Comparison of ENCODE assay signal across 8 cellular contexts in genomic region chr5:956941-957729, GRCh38. TPM values are rescaled to one million over a fixed set of nuclear protein-coding genes. Genes with fewer than 3 reads are reported as not detected.
DNase-seq lines count a peak whose midpoint lies in the region; ATAC-seq and TF ChIP-seq lines count a peak whose summit lies in the region.

No MANE protein-coding gene starts in this region.

- H3K4me1 Mint-ChIP-seq in stimulated activated naive CD8-positive, alpha-beta T cell treated with anti-CD3 and anti-CD28 coated beads, Interleukin-15, amount 100 ng/mL, for 72 hours: peaks cover 55% of the 10 kb centered on the region

- ATAC-seq in stimulated activated naive CD8-positive, alpha-beta T cell treated with anti-CD3 and anti-CD28 coated beads, Interleukin-15, amount 100 ng/mL, for 72 hours: peak; percentile 88

- H2AFZ ChIP-seq in GM23248: no peak overlapping the region
- no peak overlapping the region for H2AFZ ChIP-seq in MM.1S (ENCODE audit: low read length)

- H3K27ac Mint-ChIP-seq in stimulated activated naive CD8-positive, alpha-beta T cell treated with anti-CD3 and anti-CD28 coated beads, Interleukin-15, amount 100 ng/mL, for 72 hours: peak overlapping the region; percentile 84 to 95

- in situ Hi-C loops in GM23248 (cut with MboI): no loop called here

- DNase-seq in GM23248 (peak; percentile 84), MM.1S (peak; percentile 47), astrocyte of the hippocampus (ENCODE audit: low read depth, low spot score) (peak; percentile 97), left kidney (ENCODE audit: low read depth, low spot score) (peak; percentile 73), NCI-H345 treated with DMSO at 0.1 percent for 48 hours (lab: John Stamatoyannopoulos, UW; ENCODE audit: unreplicated experiment) (no peak), NCI-H1105 (lab: John Stamatoyannopoulos, UW) (no peak)
- DNase-seq in stimulated activated naive CD8-positive, alpha-beta T cell treated with anti-CD3 and anti-CD28 coated beads, Interleukin-15, amount 100 ng/mL, for 72 hours: peak; percentile 83 to 90

- H3K9me3 ChIP-seq in GM23248 (ENCODE audit: low read depth) (no peaks in the 10 kb centered on the region), MM.1S (replicated peaks; ENCODE audit: insufficient read depth, low read length) (no peaks in the 10 kb centered on the region)

- peak overlapping the region; percentile 75 for H3K4me2 ChIP-seq in GM23248 (ENCODE audit: unreplicated experiment)
- no peak overlapping the region for H3K4me2 ChIP-seq in MM.1S (ENCODE audit: low read depth, low read length)

- H3K79me2 ChIP-seq in GM23248 (ENCODE audit: insufficient read depth) (no peaks in the 10 kb centered on the region), MM.1S (ENCODE audit: low read length) (no peaks in the 10 kb centered on the region)

- H3K9ac ChIP-seq in GM23248: peak overlapping the region; percentile 59
- no peak overlapping the region for H3K9ac ChIP-seq in MM.1S (ENCODE audit: low read length)

- peak overlapping the region; percentile 65 to 75 for H3K4me3 Mint-ChIP-seq in stimulated activated naive CD8-positive, alpha-beta T cell treated with anti-CD3 and anti-CD28 coated beads, Interleukin-15, amount 100 ng/mL, for 72 hours

- no peaks in the 10 kb centered on the region for H3K9me2 ChIP-seq in GM23248 (ENCODE audit: insufficient read depth)
- no peaks in the 10 kb centered on the region for H3K9me2 ChIP-seq in MM.1S (replicated peaks; ENCODE audit: insufficient read depth, low read length)

- H3K4me3 ChIP-seq in GM23248 (peak overlapping the region; percentile 43; the same call in 1 of the 2 replicates), MM.1S (ENCODE audit: low read length) (no peak overlapping the region)

- peaks cover 27% of the 10 kb centered on the region for H3K4me1 ChIP-seq in GM23248 (ENCODE audit: insufficient read depth)
- H3K4me1 ChIP-seq in MM.1S (ENCODE audit: low read length): 0 out of 2 replicates have a peak, but pooled peaks cover 5% of the 10 kb centered on the region

- TF ChIP-seq CTCF in GM12872 (IDR thresholded peaks at IDR 0.05; ENCODE audit: insufficient read depth, low read depth, low read length) (peak; percentile 47), MM.1S (IDR thresholded peaks at IDR 0.05; ENCODE audit: low read length) (peak; percentile 24)

- H3K27me3 Mint-ChIP-seq in stimulated activated naive CD8-positive, alpha-beta T cell treated with anti-CD3 and anti-CD28 coated beads, Interleukin-15, amount 100 ng/mL, for 72 hours: peaks cover 66% of the 10 kb centered on the region

- H3K9me3 Mint-ChIP-seq in stimulated activated naive CD8-positive, alpha-beta T cell treated with anti-CD3 and anti-CD28 coated beads, Interleukin-15, amount 100 ng/mL, for 72 hours: no peaks in the 10 kb centered on the region

- H3F3A ChIP-seq in GM23248 (ENCODE audit: insufficient read depth): 0 out of 2 replicates have a peak, but pooled peaks cover 6% of the 10 kb centered on the region
- H3F3A ChIP-seq in MM.1S (ENCODE audit: insufficient read depth, low read length): no peaks in the 10 kb centered on the region

- no peaks in the 10 kb centered on the region for H4K20me1 ChIP-seq in GM23248 (ENCODE audit: insufficient read depth)
- no peaks in the 10 kb centered on the region for H4K20me1 ChIP-seq in MM.1S (ENCODE audit: insufficient read depth, low read length)

- H3K36me3 ChIP-seq in GM23248 (ENCODE audit: low read depth) (no peaks in the 10 kb centered on the region), MM.1S (replicated peaks; ENCODE audit: insufficient read depth, low read length) (no peaks in the 10 kb centered on the region)

- H3K27me3 ChIP-seq in GM23248 (replicated peaks; ENCODE audit: insufficient read depth) (peaks cover 19% of the 10 kb centered on the region), MM.1S (replicated peaks; ENCODE audit: insufficient read depth, low read length) (peaks cover 37% of the 10 kb centered on the region)

- peak overlapping the region; percentile 70 for H3K27ac ChIP-seq in GM23248
- H3K27ac ChIP-seq in MM.1S (ENCODE audit: low read length): no peak overlapping the region

- 8 to 12% methylated on average over 25 of the region's 25 CpGs for WGBS in GM23248 (ENCODE audit: low coverage in 1 of 2, low lambda C conversion rate in 2 of 2, missing lambda C conversion rate in 2 of 2), 2 experiments

RNA-seq across cellular contexts. Expression of gene NKD2, which starts 51.5 kb away (rescaled TPM):
- total RNA-seq in GM23248 (2014; rRNA removed; shearing (Covaris generic)): not detected in 2 replicates
- polyA plus RNA-seq in GM23248 (2016; fragmentation: Nextera tagmentation; extraction: Ambion mirVana): not detected in 2 replicates

Comparison
In these comparisons a context has a peak if more than half of its experiments do, and no peak if none do; other contexts are left out.
1. DNase-seq: peak in GM23248 (single experiment), MM.1S (single experiment), astrocyte of the hippocampus (single experiment), left kidney (single experiment) and stimulated activated naive CD8-positive, alpha-beta T cell treated with anti-CD3 and anti-CD28 coated beads, Interleukin-15, amount 100 ng/mL, for 72 hours (2 of 2); none in NCI-H345 treated with DMSO at 0.1 percent for 48 hours (single experiment) and NCI-H1105 (single experiment).